ENCODE assay signal across 1 cellular context in genomic region chr6:127886603-127887002, GRCh38.
TF ChIP-seq lines count a peak whose summit lies in the region.

No MANE protein-coding gene starts in this region.

TF ChIP-seq in IMR-90, 13 proteins besides CTCF, POLR2A, EP300 and RAD21:
- no peak for TF ChIP-seq ELK1 (IDR thresholded peaks at IDR 0.05; ENCODE audit: borderline replicate concordance, low read depth, low read length)
- no peak for TF ChIP-seq NFE2L2 (IDR thresholded peaks at IDR 0.05; ENCODE audit: low read depth, low read length)
- TF ChIP-seq SMC3 (IDR thresholded peaks at IDR 0.05; ENCODE audit: low read depth, low read length) = no peak
- TF ChIP-seq MXI1 (IDR thresholded peaks at IDR 0.05; ENCODE audit: borderline replicate concordance, low read depth, low read length) = no peak
- TF ChIP-seq USF2 (IDR thresholded peaks at IDR 0.05; ENCODE audit: low read depth, low read length) = no peak
- no peak for TF ChIP-seq RCOR1 (IDR thresholded peaks at IDR 0.05; ENCODE audit: insufficient replicate concordance, low read length)
- no peak for TF ChIP-seq MAZ (IDR thresholded peaks at IDR 0.05; ENCODE audit: borderline replicate concordance, low read depth, low read length)
- TF ChIP-seq CEBPB (IDR thresholded peaks at IDR 0.05; ENCODE audit: low read depth, low read length) = no peak
- TF ChIP-seq FOS (IDR thresholded peaks at IDR 0.05; ENCODE audit: low read depth, low read length) = no peak
- no peak for TF ChIP-seq CHD1 (IDR thresholded peaks at IDR 0.05; ENCODE audit: low read depth, low read length)
- no peak for TF ChIP-seq MAFK (IDR thresholded peaks at IDR 0.05; ENCODE audit: low read depth, low read length)
- TF ChIP-seq BHLHE40 (IDR thresholded peaks at IDR 0.05; ENCODE audit: low read depth, low read length) = no peak
- TF ChIP-seq RFX5 (IDR thresholded peaks at IDR 0.05; ENCODE audit: low read depth, low read length) = no peak
